Comparison of ENCODE assay signal across 13 cellular contexts in genomic region chr11:102446606-102447005, GRCh38. TPM values are rescaled to one million over a fixed set of nuclear protein-coding genes. Genes with fewer than 3 reads are reported as not detected.
DNase-seq lines count a peak whose midpoint lies in the region; ATAC-seq and TF ChIP-seq lines count a peak whose summit lies in the region.
"Had no signal": no experiment of that assay in that cellular context is flagged by ENCODE, and none has a peak within 500 bp of the region (broad histone marks: within the 10 kb centered on the region; RNA-seq: fewer than 3 reads in every experiment).

No MANE protein-coding gene starts in this region.

- no peaks in the 10 kb centered on the region for H3F3A ChIP-seq in PC-3 (ENCODE audit: low read length, unreplicated experiment)

- no peak overlapping the region for H3K9ac ChIP-seq in PC-3 (ENCODE audit: low read length)

- H2AFZ ChIP-seq in PC-3 (ENCODE audit: low read length): no peak overlapping the region
- no peak overlapping the region for H2AFZ ChIP-seq in hepatocyte

- no peak overlapping the region for H3K27ac ChIP-seq in PC-3 (ENCODE audit: low read length)
- no peak overlapping the region for H3K27ac ChIP-seq in hepatocyte
- H3K27ac ChIP-seq: SK-N-MC had no signal

- peaks cover 43% of the 10 kb centered on the region for H4K20me1 ChIP-seq in PC-3 (ENCODE audit: low read length)
- H4K20me1 ChIP-seq in hepatocyte (ENCODE audit: insufficient read depth, poor library complexity, severe bottlenecking): peaks cover 17% of the 10 kb centered on the region

- CTCF ChIA-PET in PC-3 (lab: Charles Lee): interaction anchor here (0.6 kb wide), 1 partner anchor 32 kb away, joined by 3 read pairs; no protein-coding TSS in a partner anchor

- POLR2A ChIA-PET in PC-3 (lab: Charles Lee; ENCODE audit: unreplicated experiment): no interaction called here
- POLR2A ChIA-PET in naive thymus-derived CD8-positive, alpha-beta T cell (lab: Charles Lee): no interaction called here

- peak; percentile 61 for ATAC-seq in PC-3
- ATAC-seq in naive thymus-derived CD8-positive, alpha-beta T cell: no peak
- no peak for ATAC-seq in GM18858 (IDR thresholded peaks at IDR 0.05; ENCODE audit: unreplicated experiment)
- ATAC-seq in GM21390 (IDR thresholded peaks at IDR 0.05; ENCODE audit: unreplicated experiment): no peak
- ATAC-seq: left colon, right cardiac atrium had no signal

- DNase-seq in ELR (ENCODE audit: low read depth) (peak; percentile 94), PC-3 (peak; percentile 84), chondrocyte (ENCODE audit: low spot score) (no peak), hepatocyte (ENCODE audit: low spot score) (no peak), NCI-H1694 treated with DMSO at 0.1 percent for 48 hours (lab: John Stamatoyannopoulos, UW) (no peak)
- DNase-seq in naive thymus-derived CD8-positive, alpha-beta T cell: no peak
- DNase-seq: activated T-cell treated with anti-CD3 and anti-CD28 coated beads for 4 hours; effector CD4-positive, alpha-beta T cell; left colon; right cardiac atrium had no signal

- H3K4me2 ChIP-seq in PC-3 (ENCODE audit: low read length) (peak overlapping the region; percentile 2; the same call in 1 of the 2 replicates), hepatocyte (no peak overlapping the region)

- peaks cover 91% of the 10 kb centered on the region for H3K79me2 ChIP-seq in PC-3 (ENCODE audit: low read length)
- peaks cover 98% of the 10 kb centered on the region for H3K79me2 ChIP-seq in hepatocyte

- H3K4me3 ChIP-seq in PC-3 (ENCODE audit: low read length) (no peak overlapping the region), hepatocyte (no peak overlapping the region)
- H3K4me3 ChIP-seq: SK-N-MC had no signal

- intact Hi-C loops in PC-3 (cut with micrococcal nuclease): no loop called here

- H3K9me2 ChIP-seq in PC-3 (replicated peaks; ENCODE audit: low read length) (no peaks in the 10 kb centered on the region), hepatocyte (replicated peaks; ENCODE audit: insufficient read depth) (no peaks in the 10 kb centered on the region)

- H3K4me3 Mint-ChIP-seq in chondrocyte (ENCODE audit: unreplicated experiment): no peak overlapping the region
- peak overlapping the region in 6 of 10 donors; percentile 11 to 100 (median 96) for H3K4me3 Mint-ChIP-seq in naive thymus-derived CD8-positive, alpha-beta T cell

- H3K4me1 ChIP-seq in PC-3 (ENCODE audit: insufficient read depth, low read length) (peaks cover 38% of the 10 kb centered on the region), hepatocyte (ENCODE audit: insufficient read depth) (peaks cover 35% of the 10 kb centered on the region)

- H3K36me3 ChIP-seq in PC-3 (ENCODE audit: low read depth, low read length) (peaks cover 38% of the 10 kb centered on the region), hepatocyte (replicated peaks; ENCODE audit: insufficient read depth, low read depth) (no peaks in the 10 kb centered on the region)

- peaks cover 64% of the 10 kb centered on the region for H3K4me1 Mint-ChIP-seq in chondrocyte (ENCODE audit: low read depth)
- peaks cover 60 to 92% (median 90%) of the 10 kb centered on the region in 4 donors for H3K4me1 Mint-ChIP-seq in naive thymus-derived CD8-positive, alpha-beta T cell

- BruUV-seq in PC-3 (replicated peaks; lab: Mats Ljungman, UMichigan): no TSS peak

- WGBS in hepatocyte (ENCODE audit: low lambda C conversion rate, missing lambda C conversion rate): 76% methylated on average over 3 of the region's 3 CpGs

- H3K27ac Mint-ChIP-seq in chondrocyte (ENCODE audit: unreplicated experiment): peak overlapping the region; percentile 81
- peak overlapping the region in 6 of 10 donors; percentile 23 to 95 (median 36) for H3K27ac Mint-ChIP-seq in naive thymus-derived CD8-positive, alpha-beta T cell

- no peaks in the 10 kb centered on the region for H3K27me3 ChIP-seq in PC-3 (ENCODE audit: low read length)
- H3K27me3 ChIP-seq in hepatocyte: no peaks in the 10 kb centered on the region

- H3K9me3 ChIP-seq in PC-3 (ENCODE audit: low read length): no peaks in the 10 kb centered on the region
- no peaks in the 10 kb centered on the region for H3K9me3 ChIP-seq in hepatocyte (ENCODE audit: low read depth)

- TF ChIP-seq CTCF in PC-3 (conservative IDR thresholded peaks at IDR 0.05; ENCODE audit: low read depth, low read length): no peak
- no peak for TF ChIP-seq CTCF in chondrocyte (IDR thresholded peaks at IDR 0.05)
- TF ChIP-seq CTCF in hepatocyte (IDR thresholded peaks at IDR 0.05; ENCODE audit: poor library complexity): no peak

- peaks cover 4% of the 10 kb centered on the region for H3K9me3 Mint-ChIP-seq in chondrocyte (ENCODE audit: low read depth)
- H3K9me3 Mint-ChIP-seq in naive thymus-derived CD8-positive, alpha-beta T cell: peaks cover 0 to 6% (median 0%) of the 10 kb centered on the region in 9 donors

- peaks cover 4% of the 10 kb centered on the region for H3K36me3 Mint-ChIP-seq in chondrocyte (ENCODE audit: low read depth)
- peaks cover 19 to 65% (median 44%) of the 10 kb centered on the region in 3 donors for H3K36me3 Mint-ChIP-seq in naive thymus-derived CD8-positive, alpha-beta T cell

- H3K27me3 Mint-ChIP-seq in chondrocyte (ENCODE audit: low read depth): no peaks in the 10 kb centered on the region
- H3K27me3 Mint-ChIP-seq in naive thymus-derived CD8-positive, alpha-beta T cell: no peaks in the 10 kb centered on the region

RNA-seq across cellular contexts. Expression of gene TMEM123, which starts 6.0 kb away (rescaled TPM):
- total RNA-seq in PC-3 (2014; rRNA removed) (136 and 163 TPM in 2 replicates), chondrocyte (94.9 to 119 TPM (median 105 TPM) in 3 replicates), hepatocyte (179 and 182 TPM in 2 replicates)
- total RNA-seq in naive thymus-derived CD8-positive, alpha-beta T cell: 100 to 1,000 TPM; 484 to 533 TPM
- polyA plus RNA-seq in naive thymus-derived CD8-positive, alpha-beta T cell: 100 to 1,000 TPM; 746 to 988 (median 748) TPM
- polyA plus RNA-seq in hepatocyte: 101 and 122 TPM in 2 replicates

Comparison
In these comparisons a context has a peak if more than half of its experiments do, and no peak if none do; other contexts are left out.
1. DNase-seq: peak in ELR (single experiment) and PC-3 (single experiment); none in chondrocyte (single experiment), naive thymus-derived CD8-positive, alpha-beta T cell (0 of 10), hepatocyte (single experiment) and NCI-H1694 treated with DMSO at 0.1 percent for 48 hours (single experiment).